ENCODE assay signal across 8 cellular contexts in the genomic region with DNA sequence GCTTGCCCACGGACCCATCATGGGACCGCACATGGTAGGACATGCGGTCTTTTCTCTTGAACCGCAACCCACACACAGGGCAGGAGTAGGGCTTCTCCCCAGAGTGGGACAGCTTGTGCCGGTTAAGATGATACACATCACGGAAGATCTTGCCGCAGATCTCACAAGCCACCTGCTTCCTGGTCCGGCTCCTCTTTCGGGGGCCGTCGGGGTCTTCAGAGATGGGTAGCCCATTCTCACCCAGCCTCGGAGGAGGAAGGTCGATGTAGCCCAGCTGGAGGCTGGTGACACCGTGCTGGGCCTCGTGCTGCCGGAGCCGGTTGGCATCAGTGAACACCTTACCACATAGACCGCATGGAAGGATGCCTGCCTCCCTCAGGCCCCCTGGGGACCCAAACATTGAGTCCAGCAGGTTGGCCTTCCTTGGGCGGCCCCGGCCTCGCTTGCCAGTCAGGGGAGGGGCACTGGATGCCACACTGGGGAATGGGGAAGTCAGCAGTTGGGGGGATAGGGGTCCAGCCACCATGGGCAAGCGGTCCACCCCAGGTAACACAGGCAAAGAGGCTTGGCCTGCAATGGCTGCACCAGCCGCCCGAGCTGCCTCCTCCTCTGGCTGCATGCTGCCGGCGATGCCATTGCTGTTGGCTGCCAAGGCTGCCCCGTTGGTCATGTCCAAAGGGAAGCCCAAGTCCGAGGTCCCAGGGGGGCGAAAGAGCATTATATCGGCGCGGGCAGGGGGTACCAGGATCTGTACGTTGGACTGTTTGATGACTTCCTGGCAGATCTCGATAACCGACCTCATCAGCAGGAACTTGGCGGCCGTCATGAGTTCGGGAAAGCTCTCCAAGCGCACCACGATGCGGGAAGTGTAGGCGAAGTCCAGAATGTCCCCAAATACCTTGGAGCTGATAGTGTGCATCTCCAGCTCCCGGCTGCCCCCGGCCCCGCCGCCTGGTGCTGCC.
DNase-seq lines count a peak whose midpoint lies in the region; ATAC-seq and TF ChIP-seq lines count a peak whose summit lies in the region.

No MANE protein-coding gene starts in this region.

- DNase-seq in brain microvascular endothelial cell, result peak; percentile 26
- DNase-seq in kidney tubule cell (ENCODE audit: low spot score), result peak; percentile 42
- DNase-seq in stimulated activated CD4-positive, alpha-beta T cell treated with anti-CD3 and anti-CD28 coated beads, Interleukin-4, amount 100 ng/mL, for 1 hour, result peak; percentile 26
- DNase-seq in NCI-H226, result no peak

- no peaks in the 10 kb centered on the region for H3K27me3 ChIP-seq in brain microvascular endothelial cell (replicated peaks)

- in situ Hi-C loops in brain microvascular endothelial cell (cut with HindIII; ENCODE audit: low pct_ligation_motif_present, low sequenced_read_pairs), result no loop called here

- H3K36me3 ChIP-seq in brain microvascular endothelial cell (replicated peaks), result peaks cover 14% of the 10 kb centered on the region

- peak; percentile 40 for TF ChIP-seq POLR2A in Raji (IDR thresholded peaks at IDR 0.05; ENCODE audit: insufficient read depth, low read depth, low read length)

- TF ChIP-seq CTCF in GM12875 (IDR thresholded peaks at IDR 0.05; ENCODE audit: borderline replicate concordance, insufficient read depth, low read depth, low read length), result no peak
- TF ChIP-seq CTCF in brain microvascular endothelial cell (IDR thresholded peaks at IDR 0.05; ENCODE audit: low read depth, low read length, missing control alignments), result no peak

- ATAC-seq in HG02798 (IDR thresholded peaks at IDR 0.05; ENCODE audit: poor library complexity, unreplicated experiment), result no peak
- ATAC-seq in GM18502 (IDR thresholded peaks at IDR 0.05; ENCODE audit: poor library complexity, unreplicated experiment), result no peak

- no peak overlapping the region for H3K27ac ChIP-seq in brain microvascular endothelial cell

- H3K4me3 ChIP-seq in GM12875 (ENCODE audit: low read depth, low read length), result peak overlapping the region; percentile 63
- H3K4me3 ChIP-seq in brain microvascular endothelial cell (ENCODE audit: low read depth, low read length), result peak overlapping the region; percentile 70
